Comparison of ENCODE assay signal across 10 cellular contexts in genomic region chr6:56595490-56596122, GRCh38. TPM values are rescaled to one million over a fixed set of nuclear protein-coding genes. Genes with fewer than 3 reads are reported as not detected.
DNase-seq lines count a peak whose midpoint lies in the region; ATAC-seq, FAIRE-seq and TF ChIP-seq lines count a peak whose summit lies in the region.
"Had no signal": no experiment of that assay in that cellular context is flagged by ENCODE, and none has a peak within 500 bp of the region (broad histone marks: within the 10 kb centered on the region; RNA-seq: fewer than 3 reads in every experiment).

No MANE protein-coding gene starts in this region.

- no peak overlapping the region for H3K23ac ChIP-seq in trophoblast cell (ENCODE audit: low read length)

- no peak overlapping the region for H2BK120ac ChIP-seq in trophoblast cell (ENCODE audit: insufficient read depth, low read length, poor library complexity)

- H3K36me3 Mint-ChIP-seq in activated T-cell treated with anti-CD3 and anti-CD28 coated beads, Interleukin-2, amount 50 U/mL, for 24 hours (ENCODE audit: low read depth): no peaks in the 10 kb centered on the region
- H3K36me3 Mint-ChIP-seq: IgD-negative memory B cell had no signal

- H3K18ac ChIP-seq in trophoblast cell (ENCODE audit: low read length): no peak overlapping the region

- ATAC-seq in GM19372 (IDR thresholded peaks at IDR 0.05; ENCODE audit: low read depth, unreplicated experiment) (peak; percentile 42), HG03521 (IDR thresholded peaks at IDR 0.05; ENCODE audit: unreplicated experiment) (peak; percentile 26), gastroesophageal sphincter (peak; percentile 44)

- H3K79me2 ChIP-seq in trophoblast cell (ENCODE audit: control insufficient read depth, insufficient read depth, low read length, poor library complexity): no peaks in the 10 kb centered on the region

- H2BK12ac ChIP-seq in trophoblast cell (ENCODE audit: low read length): no peak overlapping the region

- no peak overlapping the region for H4K12ac ChIP-seq in trophoblast cell (ENCODE audit: low read depth, low read length)

- H3K9me3 ChIP-seq in NT2/D1 (ENCODE audit: insufficient read depth, low read length): no peaks in the 10 kb centered on the region
- no peaks in the 10 kb centered on the region for H3K9me3 ChIP-seq in gastroesophageal sphincter
- no peaks in the 10 kb centered on the region for H3K9me3 ChIP-seq in trophoblast cell (ENCODE audit: insufficient read depth, low read depth, low read length)

- H3K36me3 ChIP-seq in NT2/D1 (ENCODE audit: insufficient read depth, insufficient read length, low read length) (peaks cover 47% of the 10 kb centered on the region), gastroesophageal sphincter (peaks cover 0 to 53% of the 10 kb centered on the region in 2 donors), trophoblast cell (ENCODE audit: control insufficient read depth in 1 of 2, insufficient read depth in 2 of 2, low read length in 2 of 2) (peaks cover 8 to 15% of the 10 kb centered on the region in 2 experiments)

- H3K79me1 ChIP-seq in trophoblast cell (ENCODE audit: low read length): no peaks in the 10 kb centered on the region

- FAIRE-seq in RCC 7860 (lab: Jason Lieb, UNC): no peak

- H2BK5ac ChIP-seq in trophoblast cell (ENCODE audit: low read depth, low read length, poor library complexity): no peak overlapping the region

- peaks cover 32% of the 10 kb centered on the region for H3K4me1 Mint-ChIP-seq in activated T-cell treated with anti-CD3 and anti-CD28 coated beads, Interleukin-2, amount 50 U/mL, for 24 hours (ENCODE audit: low read depth)

- no peak overlapping the region for H3K27ac Mint-ChIP-seq in activated T-cell treated with anti-CD3 and anti-CD28 coated beads, Interleukin-2, amount 50 U/mL, for 24 hours

- DNase-seq in CMK (ENCODE audit: low read depth) (peak; percentile 14), NT2/D1 (ENCODE audit: low read depth, low spot score) (peak; percentile 9), trophoblast cell (peak; percentile 33 to 66), RCC 7860 (ENCODE audit: low spot score) (no peak)
- peak; percentile 50 for DNase-seq in activated T-cell treated with anti-CD3 and anti-CD28 coated beads, Interleukin-2, amount 50 U/mL, for 24 hours

- H3K4me3 Mint-ChIP-seq in activated T-cell treated with anti-CD3 and anti-CD28 coated beads, Interleukin-2, amount 50 U/mL, for 24 hours: no peak overlapping the region

- no peak overlapping the region for H4K8ac ChIP-seq in trophoblast cell (ENCODE audit: low read depth, low read length)

- no peak overlapping the region for H4K91ac ChIP-seq in trophoblast cell (ENCODE audit: low read depth, low read length)

- H3K4me1 ChIP-seq in NT2/D1 (ENCODE audit: insufficient read depth, insufficient read length): no peaks in the 10 kb centered on the region
- peaks cover 0 to 50% (median 5%) of the 10 kb centered on the region in 3 donors for H3K4me1 ChIP-seq in gastroesophageal sphincter
- no peaks in the 10 kb centered on the region for H3K4me1 ChIP-seq in trophoblast cell (ENCODE audit: control insufficient read depth in 1 of 2, insufficient read depth in 2 of 2, low read length in 2 of 2)

- no peak for TF ChIP-seq EP300 in gastroesophageal sphincter (IDR thresholded peaks at IDR 0.05)

- peak overlapping the region in 3 of 4 donors; percentile 6 to 28 (median 25) for H3K27ac ChIP-seq in gastroesophageal sphincter
- no peak overlapping the region for H3K27ac ChIP-seq in trophoblast cell (ENCODE audit: low read depth, low read length)

- no peak overlapping the region for H2AK5ac ChIP-seq in trophoblast cell (ENCODE audit: low read length)

- no peak overlapping the region for H3K4me2 ChIP-seq in trophoblast cell (ENCODE audit: low read length)

- H3K9ac ChIP-seq in NT2/D1 (ENCODE audit: insufficient read length, low read depth) (no peak overlapping the region), trophoblast cell (ENCODE audit: low read length) (no peak overlapping the region)

- no peaks in the 10 kb centered on the region for H3K27me3 ChIP-seq in NT2/D1 (ENCODE audit: insufficient read depth, insufficient read length)
- H3K27me3 ChIP-seq in gastroesophageal sphincter: no peaks in the 10 kb centered on the region
- H3K27me3 ChIP-seq in trophoblast cell (ENCODE audit: insufficient read depth, low read length): no peaks in the 10 kb centered on the region

- H3K4ac ChIP-seq in trophoblast cell (ENCODE audit: low read depth, low read length): no peak overlapping the region

- H2AFZ ChIP-seq in trophoblast cell (ENCODE audit: insufficient read depth, low read length, poor library complexity): no peak overlapping the region

- TF ChIP-seq POLR2A in gastroesophageal sphincter (IDR thresholded peaks at IDR 0.05): no peak

- peaks cover 7% of the 10 kb centered on the region for H3K27me3 Mint-ChIP-seq in activated T-cell treated with anti-CD3 and anti-CD28 coated beads, Interleukin-2, amount 50 U/mL, for 24 hours

- TF ChIP-seq CTCF in gastroesophageal sphincter (IDR thresholded peaks at IDR 0.05): peak; percentile 62 to 67 (median 66)

- H3K4me3 ChIP-seq in NT2/D1 (ENCODE audit: insufficient read length, low read depth): no peak overlapping the region
- no peak overlapping the region for H3K4me3 ChIP-seq in gastroesophageal sphincter
- H3K4me3 ChIP-seq in trophoblast cell (ENCODE audit: low read depth, low read length): no peak overlapping the region
- H3K4me3 ChIP-seq: skin epidermis had no signal

- H3K14ac ChIP-seq in trophoblast cell (ENCODE audit: low read length): no peak overlapping the region

- 11 to 44% methylated on average over 3 to 6 of the region's 6 CpGs for whole genome bisulfite sequencing in gastroesophageal sphincter (ENCODE audit: low coverage in 1 of 2), 2 donors
- no CpG with 5 or more reads among the region's 6 CpGs for WGBS in trophoblast cell (ENCODE audit: extremely low coverage, insufficient coverage, insufficient read length)

- no peaks in the 10 kb centered on the region for H3K9me3 Mint-ChIP-seq in activated T-cell treated with anti-CD3 and anti-CD28 coated beads, Interleukin-2, amount 50 U/mL, for 24 hours
- H3K9me3 Mint-ChIP-seq: IgD-negative memory B cell had no signal

RNA-seq across cellular contexts. Expression of gene DST, which starts 47.1 kb away (rescaled TPM):
- total RNA-seq in gastroesophageal sphincter: 100 to 1,000 TPM; 442 to 716 (median 661) TPM
- 48.5 and 51.5 TPM in 2 replicates for polyA plus RNA-seq in trophoblast cell (2013)
- polyA plus RNA-seq: IgD-negative memory B cell had no signal
